ENCODE assay signal across 14 cellular contexts in the genomic region with DNA sequence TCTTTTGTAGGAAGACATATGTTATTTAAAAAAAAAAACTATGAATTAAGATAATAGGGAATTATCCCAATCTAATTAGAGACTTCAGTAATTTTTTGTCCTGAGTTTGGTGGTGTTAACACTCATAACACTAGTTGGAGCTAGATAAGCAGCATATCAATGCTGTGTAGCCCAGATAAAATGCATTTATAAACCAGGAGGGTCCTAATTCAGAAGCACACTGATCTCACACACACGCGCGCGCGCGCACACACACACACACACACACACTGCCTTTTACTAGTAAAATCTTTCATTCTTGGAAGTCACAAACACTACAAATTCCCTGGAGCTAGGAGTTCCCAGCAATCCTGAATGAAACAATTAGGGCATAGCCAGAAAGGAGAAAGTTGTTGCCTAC. TPM values are rescaled to one million over a fixed set of nuclear protein-coding genes. Genes with fewer than 3 reads are reported as not detected.
DNase-seq lines count a peak whose midpoint lies in the region; ATAC-seq and TF ChIP-seq lines count a peak whose summit lies in the region.
"Had no signal": no experiment of that assay in that cellular context is flagged by ENCODE, and none has a peak within 500 bp of the region (broad histone marks: within the 10 kb centered on the region; RNA-seq: fewer than 3 reads in every experiment).

No MANE protein-coding gene starts in this region.

- H3K36me3 Mint-ChIP-seq in glutamatergic neuron (ENCODE audit: unreplicated experiment) = no peaks in the 10 kb centered on the region
- no peaks in the 10 kb centered on the region for H3K36me3 Mint-ChIP-seq in nephron progenitor cell (ENCODE audit: low read depth)
- H3K36me3 Mint-ChIP-seq: WTC11 had no signal

- H3K27ac Mint-ChIP-seq in glutamatergic neuron (ENCODE audit: unreplicated experiment) = peak overlapping the region; percentile 56
- no peak overlapping the region for H3K27ac Mint-ChIP-seq in nephron progenitor cell
- H3K27ac Mint-ChIP-seq: stimulated activated naive CD8-positive, alpha-beta T cell treated with anti-CD3 and anti-CD28 coated beads, Interleukin-15, amount 100 ng/mL, for 72 hours; WTC11 had no signal

- H3K36me3 ChIP-seq in right atrium auricular region (no peaks in the 10 kb centered on the region), uterus (no peaks in the 10 kb centered on the region)

- H3K9me3 ChIP-seq in right atrium auricular region = no peaks in the 10 kb centered on the region
- H3K9me3 ChIP-seq in uterus = no peaks in the 10 kb centered on the region
- H3K9me3 ChIP-seq: A549 had no signal

- ATAC-seq in Right ventricle myocardium inferior = no peak
- ATAC-seq: A549; stimulated activated naive CD8-positive, alpha-beta T cell treated with anti-CD3 and anti-CD28 coated beads, Interleukin-15, amount 100 ng/mL, for 72 hours; WTC11 had no signal

- peak overlapping the region in 1 of 2 donors; percentile 64 for H3K4me3 ChIP-seq in right atrium auricular region
- no peak overlapping the region for H3K4me3 ChIP-seq in uterus
- H3K4me3 ChIP-seq: A549 had no signal

- TF ChIP-seq CTCF in right atrium auricular region (IDR thresholded peaks at IDR 0.05) = no peak
- no peak for TF ChIP-seq CTCF in glutamatergic neuron (IDR thresholded peaks at IDR 0.05; ENCODE audit: partially characterized antibody, unreplicated experiment)
- no peak for TF ChIP-seq CTCF in nephron progenitor cell (IDR thresholded peaks at IDR 0.05)
- no peak for TF ChIP-seq CTCF in uterus (IDR thresholded peaks at IDR 0.05)

- intact Hi-C loops in Right ventricle myocardium inferior (cut with DNase I) = loop anchor here (10.0 kb wide), 1 partner anchor 381 kb away; no protein-coding TSS in a partner anchor
- intact Hi-C loops in uterus (cut with DNase I; ENCODE audit: low total_unique reads) = no loop called here

- peaks cover 16% of the 10 kb centered on the region for H3K27me3 Mint-ChIP-seq in glutamatergic neuron (ENCODE audit: unreplicated experiment)
- peaks cover 12% of the 10 kb centered on the region for H3K27me3 Mint-ChIP-seq in nephron progenitor cell (ENCODE audit: low read depth, poor library complexity)

- H3K4me1 Mint-ChIP-seq in glutamatergic neuron (ENCODE audit: low read depth, unreplicated experiment) (peaks cover 26% of the 10 kb centered on the region), nephron progenitor cell (peaks cover 52% of the 10 kb centered on the region)

- H3K27me3 ChIP-seq in right atrium auricular region = peaks cover 0 to 5% of the 10 kb centered on the region in 2 donors
- no peaks in the 10 kb centered on the region for H3K27me3 ChIP-seq in uterus

- DNase-seq in Right ventricle myocardium inferior (ENCODE audit: missing footprints) (peak; percentile 59), right atrium auricular region (ENCODE audit: low spot score) (no peak), glutamatergic neuron (no peak), nephron progenitor cell (no peak), uterus (no peak), CD1c-positive myeloid dendritic cell (ENCODE audit: extremely low spot score) (no peak), NCI-H2107 (lab: John Stamatoyannopoulos, UW) (no peak), DMS 273 (lab: John Stamatoyannopoulos, UW; ENCODE audit: unreplicated experiment) (no peak)
- DNase-seq: NCI-H1694 treated with DMSO at 0.1 percent for 48 hours; NCI-H524 treated with DMSO at 0.1 percent for 48 hours; stimulated activated naive CD8-positive, alpha-beta T cell treated with anti-CD3 and anti-CD28 coated beads, Interleukin-15, amount 100 ng/mL, for 72 hours had no signal

- H3K4me1 ChIP-seq in right atrium auricular region (peaks cover 0 to 20% of the 10 kb centered on the region in 2 donors), uterus (no peaks in the 10 kb centered on the region)

- H3K27ac ChIP-seq in right atrium auricular region (peak overlapping the region in 1 of 2 donors; percentile 58), uterus (peak overlapping the region; percentile 26 to 47)
- H3K27ac ChIP-seq: A549 had no signal

- TF ChIP-seq POLR2A in uterus (IDR thresholded peaks at IDR 0.05) = no peak

- H3K4me3 Mint-ChIP-seq in glutamatergic neuron (ENCODE audit: unreplicated experiment) = peak overlapping the region; percentile 92
- H3K4me3 Mint-ChIP-seq in nephron progenitor cell = peak overlapping the region; percentile 89
- H3K4me3 Mint-ChIP-seq: stimulated activated naive CD8-positive, alpha-beta T cell treated with anti-CD3 and anti-CD28 coated beads, Interleukin-15, amount 100 ng/mL, for 72 hours had no signal

- H3K9me3 Mint-ChIP-seq in glutamatergic neuron (ENCODE audit: unreplicated experiment) = peaks cover 18% of the 10 kb centered on the region
- no peaks in the 10 kb centered on the region for H3K9me3 Mint-ChIP-seq in nephron progenitor cell
- H3K9me3 Mint-ChIP-seq: stimulated activated naive CD8-positive, alpha-beta T cell treated with anti-CD3 and anti-CD28 coated beads, Interleukin-15, amount 100 ng/mL, for 72 hours; WTC11 had no signal

RNA-seq across cellular contexts. Expression of a gene that starts 3.2 kb away (rescaled TPM):
- total RNA-seq in Right ventricle myocardium inferior (2.1 TPM), right atrium auricular region (1 to 10 TPM; 3.8 to 4.6 TPM), glutamatergic neuron (ENCODE audit: unreplicated experiment) (41.2 TPM), uterus (10 to 100 TPM in 2 of 4 donors, 1 to 10 TPM in 2; 3.3 to 21.6 (median 7.9) TPM)
- total RNA-seq: OCI-LY7 had no signal
